7 cellular contexts compared by ENCODE assay signal in the genomic region with DNA sequence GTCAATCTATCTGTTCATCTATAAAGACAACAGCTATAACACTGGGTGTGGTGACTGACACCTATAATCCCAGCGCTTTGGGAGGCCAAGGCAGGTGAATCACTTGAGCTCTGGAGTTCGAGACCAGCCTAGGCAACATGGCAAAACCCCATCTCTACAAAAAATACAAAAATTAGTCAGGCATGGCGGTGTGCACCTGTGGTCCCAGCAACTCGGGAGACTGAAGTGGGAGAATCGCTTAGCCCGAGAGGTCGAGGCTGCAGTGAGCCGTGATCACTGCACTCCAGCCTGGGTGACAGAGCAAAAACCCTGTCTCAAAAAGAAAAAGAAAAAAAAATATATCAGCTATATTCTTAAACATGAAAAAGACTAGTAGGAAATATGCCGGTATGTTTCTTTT. TPM values are rescaled to one million over a fixed set of nuclear protein-coding genes. Genes with fewer than 3 reads are reported as not detected.
DNase-seq lines count a peak whose midpoint lies in the region; ATAC-seq, FAIRE-seq and TF ChIP-seq lines count a peak whose summit lies in the region.
"Not testable (repeated sequence)": the region's sequence is repeated elsewhere in the genome, so short reads cannot be mapped to it uniquely, and the experiment has no call there.

No MANE protein-coding gene starts in this region.

- H3K27ac Mint-ChIP-seq in activated T-helper 2 cell treated with anti-CD3 and anti-CD28 coated beads, Interferon-gamma antibody, Interleukin-2, Interleukin-4, amounts not matched to agents 10 μg/mL and 5 μg/mL and 100 μg/mL, durations not matched to agents 14 hours and 24 hours and 36 hours: peak overlapping the region; percentile 97
- H3K27ac Mint-ChIP-seq in dendritic cell treated with granulocyte-macrophage colony-stimulating factor and Interleukin-4, amounts not matched to agents 40 ng/mL and 50 ng/mL, for 4 days: peak overlapping the region; percentile 96
- H3K27ac Mint-ChIP-seq in natural killer cell: peak overlapping the region; percentile 99

- H3K27me3 ChIP-seq in SJSA1 (replicated peaks); right cardiac atrium (ENCODE audit: control insufficient read depth, insufficient read depth): not testable (repeated sequence)

- not testable (repeated sequence) for H3K9me3 ChIP-seq in SJSA1 (replicated peaks); right cardiac atrium (ENCODE audit: control insufficient read depth, low read length)

- 77% methylated on average over 9 of the region's 9 CpGs for WGBS in right cardiac atrium

- not testable (repeated sequence) for H3K9me3 Mint-ChIP-seq in activated T-helper 2 cell treated with anti-CD3 and anti-CD28 coated beads, Interferon-gamma antibody, Interleukin-2, Interleukin-4, amounts not matched to agents 10 μg/mL and 5 μg/mL and 100 μg/mL, durations not matched to agents 14 hours and 24 hours and 36 hours; dendritic cell treated with granulocyte-macrophage colony-stimulating factor and Interleukin-4, amounts not matched to agents 40 ng/mL and 50 ng/mL, for 4 days; natural killer cell

- H3K27ac ChIP-seq in SJSA1: peak overlapping the region; percentile 57
- peak overlapping the region; percentile 45 for H3K27ac ChIP-seq in right cardiac atrium (ENCODE audit: low read length)

- peaks cover 23% of the 10 kb centered on the region for H3K36me3 Mint-ChIP-seq in activated T-helper 2 cell treated with anti-CD3 and anti-CD28 coated beads, Interferon-gamma antibody, Interleukin-2, Interleukin-4, amounts not matched to agents 10 μg/mL and 5 μg/mL and 100 μg/mL, durations not matched to agents 14 hours and 24 hours and 36 hours (ENCODE audit: low read depth)
- peaks cover 47% of the 10 kb centered on the region for H3K36me3 Mint-ChIP-seq in dendritic cell treated with granulocyte-macrophage colony-stimulating factor and Interleukin-4, amounts not matched to agents 40 ng/mL and 50 ng/mL, for 4 days (ENCODE audit: low read depth)
- not testable (repeated sequence) for H3K36me3 Mint-ChIP-seq in natural killer cell

- not testable (repeated sequence) for TF ChIP-seq CTCF in natural killer cell (IDR thresholded peaks at IDR 0.05)

- not testable (repeated sequence) for DNase-seq in GM12891 (ENCODE audit: insufficient read length, low spot score); SJSA1 (ENCODE audit: low read depth in 1 of 2, low spot score in 2 of 2); activated T-helper 2 cell treated with anti-CD3 and anti-CD28 coated beads, Interferon-gamma antibody, Interleukin-2, Interleukin-4, amounts not matched to agents 10 μg/mL and 5 μg/mL and 100 μg/mL, durations not matched to agents 14 hours and 24 hours and 36 hours (ENCODE audit: low spot score); right cardiac atrium; natural killer cell
- DNase-seq in stimulated activated CD4-positive, alpha-beta T cell treated with anti-CD3 and anti-CD28 coated beads, Interleukin-1b, Interleukin-23, amount 100 ng/mL, for 48 hours: peak; percentile 31

- H3K4me3 Mint-ChIP-seq in activated T-helper 2 cell treated with anti-CD3 and anti-CD28 coated beads, Interferon-gamma antibody, Interleukin-2, Interleukin-4, amounts not matched to agents 10 μg/mL and 5 μg/mL and 100 μg/mL, durations not matched to agents 14 hours and 24 hours and 36 hours (ENCODE audit: low read depth): peak overlapping the region; percentile 76
- peak overlapping the region; percentile 51 for H3K4me3 Mint-ChIP-seq in dendritic cell treated with granulocyte-macrophage colony-stimulating factor and Interleukin-4, amounts not matched to agents 40 ng/mL and 50 ng/mL, for 4 days
- H3K4me3 Mint-ChIP-seq in natural killer cell: peak overlapping the region; percentile 91

- not testable (repeated sequence) for TF ChIP-seq POLR2A in GM12891 (IDR thresholded peaks at IDR 0.05; ENCODE audit: low read depth, low read length)

- H3K27me3 Mint-ChIP-seq in activated T-helper 2 cell treated with anti-CD3 and anti-CD28 coated beads, Interferon-gamma antibody, Interleukin-2, Interleukin-4, amounts not matched to agents 10 μg/mL and 5 μg/mL and 100 μg/mL, durations not matched to agents 14 hours and 24 hours and 36 hours (ENCODE audit: low read depth); dendritic cell treated with granulocyte-macrophage colony-stimulating factor and Interleukin-4, amounts not matched to agents 40 ng/mL and 50 ng/mL, for 4 days; natural killer cell (ENCODE audit: low read depth in 2 of 2): not testable (repeated sequence)

- not testable (repeated sequence) for H3K36me3 ChIP-seq in SJSA1

- peaks cover 44% of the 10 kb centered on the region for H3K4me1 ChIP-seq in SJSA1 (replicated peaks)
- H3K4me1 ChIP-seq in right cardiac atrium (ENCODE audit: control insufficient read depth, insufficient read depth, low read length): peaks cover 57% of the 10 kb centered on the region

- intact Hi-C loops in activated T-helper 2 cell treated with anti-CD3 and anti-CD28 coated beads, Interferon-gamma antibody, Interleukin-2, Interleukin-4, amounts not matched to agents 10 μg/mL and 5 μg/mL and 100 μg/mL, durations not matched to agents 14 hours and 24 hours and 36 hours (cut with micrococcal nuclease): loop anchor here (1.0 to 10.0 kb wide), 3 partner anchors 18 to 776 kb away; a partner anchor contains a TSS
- intact Hi-C loops in dendritic cell treated with granulocyte-macrophage colony-stimulating factor and Interleukin-4, amounts not matched to agents 40 ng/mL and 50 ng/mL, for 4 days (cut with micrococcal nuclease); right cardiac atrium (cut with DNase I): not testable (repeated sequence)
- intact Hi-C loops in natural killer cell (cut with micrococcal nuclease): loop anchor here (10.0 kb wide), 1 partner anchor 46 kb away; no protein-coding TSS in a partner anchor

- ATAC-seq in right cardiac atrium, natural killer cell: not testable (repeated sequence)

- not testable (repeated sequence) for H3K4me3 ChIP-seq in SJSA1; right cardiac atrium (ENCODE audit: low read length)

- peak; percentile 20 for FAIRE-seq in GM12891 (lab: Jason Lieb, UNC)

- peaks cover 83% of the 10 kb centered on the region for H3K4me1 Mint-ChIP-seq in activated T-helper 2 cell treated with anti-CD3 and anti-CD28 coated beads, Interferon-gamma antibody, Interleukin-2, Interleukin-4, amounts not matched to agents 10 μg/mL and 5 μg/mL and 100 μg/mL, durations not matched to agents 14 hours and 24 hours and 36 hours (ENCODE audit: low read depth)
- peaks cover 82% of the 10 kb centered on the region for H3K4me1 Mint-ChIP-seq in dendritic cell treated with granulocyte-macrophage colony-stimulating factor and Interleukin-4, amounts not matched to agents 40 ng/mL and 50 ng/mL, for 4 days (ENCODE audit: low read depth)
- H3K4me1 Mint-ChIP-seq in natural killer cell: peaks cover 95% of the 10 kb centered on the region in 2 donors

RNA-seq across cellular contexts. Expression of a gene that starts 6.7 kb away (rescaled TPM):
- 35.2 TPM for polyA plus RNA-seq in GM12891 (2012; ENCODE audit: low read depth, missing spikeins)
- 2.6 and 4.7 TPM in 2 replicates for total RNA-seq in SJSA1 (2014; rRNA removed; shearing (Covaris generic))
- total RNA-seq in activated T-helper 2 cell treated with anti-CD3 and anti-CD28 coated beads, Interferon-gamma antibody, Interleukin-2, Interleukin-4, amounts not matched to agents 10 μg/mL and 5 μg/mL and 100 μg/mL, durations not matched to agents 14 hours and 24 hours and 36 hours: 60.6 and 64.0 TPM in 2 replicates
- total RNA-seq in right cardiac atrium: 100 to 1,000 TPM in 1 of 4 donors, 10 to 100 TPM in 3; 44.0 to 137 (median 58.3) TPM
- 24.7 TPM for polyA plus RNA-seq in right cardiac atrium
- 100 to 1,000 TPM; 122 to 143 (median 128) TPM for total RNA-seq in natural killer cell
